15 cellular contexts compared by ENCODE assay signal in genomic region chr21:29074783-29075182, GRCh38. TPM values are rescaled to one million over a fixed set of nuclear protein-coding genes. Genes with fewer than 3 reads are reported as not detected.
DNase-seq lines count a peak whose midpoint lies in the region; ATAC-seq and TF ChIP-seq lines count a peak whose summit lies in the region.
"Had no signal": no experiment of that assay in that cellular context is flagged by ENCODE, and none has a peak within 500 bp of the region (broad histone marks: within the 10 kb centered on the region; RNA-seq: fewer than 3 reads in every experiment).

No MANE protein-coding gene starts in this region.

- H3K27me3 ChIP-seq in H9 (ENCODE audit: insufficient read depth, low read length) = no peaks in the 10 kb centered on the region
- H3K27me3 ChIP-seq: hepatocyte, pancreas, upper lobe of left lung had no signal

- H3T11ph ChIP-seq in H9 (ENCODE audit: low read length) = no peak overlapping the region

- no peak for TF ChIP-seq CTCF in H9 (conservative IDR thresholded peaks at IDR 0.05)

- H3K27ac Mint-ChIP-seq in T-helper 1 cell treated with Interleukin-12 subunit alpha and Interleukin-12 subunit beta and Interleukin-4 antibody, amounts not matched to agents 30 μg/mL and 1 μg/mL, for 36 hours = peak overlapping the region; percentile 72
- H3K27ac Mint-ChIP-seq in H9 = no peak overlapping the region
- H3K27ac Mint-ChIP-seq in activated T-helper 17 cell treated with anti-CD3 and anti-CD28 coated beads, Interleukin-2, amount 50 U/mL, for 72 hours = no peak overlapping the region
- H3K27ac Mint-ChIP-seq in natural killer cell treated with Interleukin-12 subunit alpha and Interleukin-12 subunit beta and Interleukin-15 and Interleukin-18, amount 100 ng/mL, for 72 hours = no peak overlapping the region

- H3K27me3 Mint-ChIP-seq in T-helper 1 cell treated with Interleukin-12 subunit alpha and Interleukin-12 subunit beta and Interleukin-4 antibody, amounts not matched to agents 30 μg/mL and 1 μg/mL, for 36 hours (ENCODE audit: low read depth) = no peaks in the 10 kb centered on the region
- H3K27me3 Mint-ChIP-seq in H9 (ENCODE audit: low read depth) = no peaks in the 10 kb centered on the region
- no peaks in the 10 kb centered on the region for H3K27me3 Mint-ChIP-seq in activated T-helper 17 cell treated with anti-CD3 and anti-CD28 coated beads, Interleukin-2, amount 50 U/mL, for 72 hours
- no peaks in the 10 kb centered on the region for H3K27me3 Mint-ChIP-seq in natural killer cell treated with Interleukin-12 subunit alpha and Interleukin-12 subunit beta and Interleukin-15 and Interleukin-18, amount 100 ng/mL, for 72 hours

- no peak overlapping the region for H3K56ac ChIP-seq in H9 (ENCODE audit: insufficient read length, low read depth, low read length)

- H3K4me1 Mint-ChIP-seq in T-helper 1 cell treated with Interleukin-12 subunit alpha and Interleukin-12 subunit beta and Interleukin-4 antibody, amounts not matched to agents 30 μg/mL and 1 μg/mL, for 36 hours (ENCODE audit: low read depth) = peaks cover 51% of the 10 kb centered on the region
- peaks cover 15% of the 10 kb centered on the region in 2 experiments for H3K4me1 Mint-ChIP-seq in H9
- H3K4me1 Mint-ChIP-seq in activated T-helper 17 cell treated with anti-CD3 and anti-CD28 coated beads, Interleukin-2, amount 50 U/mL, for 72 hours = peaks cover 38% of the 10 kb centered on the region
- peaks cover 51 to 58% of the 10 kb centered on the region in 2 donors for H3K4me1 Mint-ChIP-seq in natural killer cell treated with Interleukin-12 subunit alpha and Interleukin-12 subunit beta and Interleukin-15 and Interleukin-18, amount 100 ng/mL, for 72 hours (ENCODE audit: low read depth in 2 of 2)

- no peak overlapping the region for H4K8ac ChIP-seq in H9 (replicated peaks; ENCODE audit: insufficient read length, low read depth, low read length)

- no peak overlapping the region for H2BK5ac ChIP-seq in H9 (ENCODE audit: insufficient read length, low read length)

- H3K4me2 ChIP-seq in H9 (ENCODE audit: insufficient read depth, insufficient read length, low read length) = no peak overlapping the region

- no peak overlapping the region for H3K4ac ChIP-seq in H9 (ENCODE audit: low read depth, low read length)

- no CpG with 5 or more reads among the region's 4 CpGs for WGBS in H9 (ENCODE audit: extremely low coverage, insufficient read length, low lambda C conversion rate)

- H3K36me3 Mint-ChIP-seq in T-helper 1 cell treated with Interleukin-12 subunit alpha and Interleukin-12 subunit beta and Interleukin-4 antibody, amounts not matched to agents 30 μg/mL and 1 μg/mL, for 36 hours (ENCODE audit: low read depth) = peaks cover 18% of the 10 kb centered on the region
- H3K36me3 Mint-ChIP-seq in H9 (ENCODE audit: insufficient read depth in 1 of 3, low read depth in 3 of 3) = peaks cover 11 to 15% (median 12%) of the 10 kb centered on the region in 3 experiments
- H3K36me3 Mint-ChIP-seq in activated T-helper 17 cell treated with anti-CD3 and anti-CD28 coated beads, Interleukin-2, amount 50 U/mL, for 72 hours (ENCODE audit: low read depth) = peaks cover 39% of the 10 kb centered on the region
- H3K36me3 Mint-ChIP-seq in natural killer cell treated with Interleukin-12 subunit alpha and Interleukin-12 subunit beta and Interleukin-15 and Interleukin-18, amount 100 ng/mL, for 72 hours = peaks cover 20% of the 10 kb centered on the region

- H3K4me3 Mint-ChIP-seq in T-helper 1 cell treated with Interleukin-12 subunit alpha and Interleukin-12 subunit beta and Interleukin-4 antibody, amounts not matched to agents 30 μg/mL and 1 μg/mL, for 36 hours = peak overlapping the region; percentile 60
- peak overlapping the region; percentile 0 to 44; a peak in 1 of 5 replicates for H3K4me3 Mint-ChIP-seq in H9
- peak overlapping the region; percentile 51 for H3K4me3 Mint-ChIP-seq in activated T-helper 17 cell treated with anti-CD3 and anti-CD28 coated beads, Interleukin-2, amount 50 U/mL, for 72 hours
- H3K4me3 Mint-ChIP-seq in natural killer cell treated with Interleukin-12 subunit alpha and Interleukin-12 subunit beta and Interleukin-15 and Interleukin-18, amount 100 ng/mL, for 72 hours = peak overlapping the region; percentile 60

- H3K79me1 ChIP-seq in H9 (ENCODE audit: insufficient read depth, low read depth, low read length, poor library complexity, severe bottlenecking) = no peaks in the 10 kb centered on the region

- no peak overlapping the region for H3K9ac ChIP-seq in H9 (ENCODE audit: extremely low read depth, insufficient read length, low read length)

- no peak overlapping the region for H2BK12ac ChIP-seq in H9 (ENCODE audit: insufficient read length, low read depth, low read length)

- no peaks in the 10 kb centered on the region for H4K20me1 ChIP-seq in H9 (ENCODE audit: control insufficient read depth, insufficient read depth, insufficient read length)

- no peaks in the 10 kb centered on the region for H3K9me3 ChIP-seq in H9 (ENCODE audit: control insufficient read depth, low read depth, low read length)
- H3K9me3 ChIP-seq: pancreas, upper lobe of left lung had no signal

- H2BK20ac ChIP-seq in H9 (ENCODE audit: low read depth, low read length, poor library complexity, severe bottlenecking) = no peak overlapping the region

- H3K23me2 ChIP-seq in H9 (ENCODE audit: insufficient read length, low read depth, low read length, poor library complexity, severe bottlenecking) = no peaks in the 10 kb centered on the region

- no peak overlapping the region for H3K23ac ChIP-seq in H9 (ENCODE audit: insufficient read length, low read depth, low read length)

- H2BK120ac ChIP-seq in H9 (ENCODE audit: low read depth, low read length, poor library complexity, severe bottlenecking) = no peak overlapping the region

- peaks cover 28% of the 10 kb centered on the region for H3K79me2 ChIP-seq in H9 (ENCODE audit: insufficient read depth, low read length)

- H3K18ac ChIP-seq in H9 (ENCODE audit: insufficient read length, low read depth, low read length) = no peak overlapping the region

- H2AFZ ChIP-seq in H9 (ENCODE audit: low read length) = no peak overlapping the region

- ATAC-seq in activated T-helper 17 cell treated with anti-CD3 and anti-CD28 coated beads, Interleukin-2, amount 50 U/mL, for 72 hours (replicated peaks) = no peak
- ATAC-seq in natural killer cell treated with Interleukin-12 subunit alpha and Interleukin-12 subunit beta and Interleukin-15 and Interleukin-18, amount 100 ng/mL, for 72 hours = no peak
- ATAC-seq in GM21529 (IDR thresholded peaks at IDR 0.05; ENCODE audit: unreplicated experiment) = no peak
- ATAC-seq: GM12878, pancreas had no signal

- no peak overlapping the region for H3K27ac ChIP-seq in H9 (ENCODE audit: insufficient read length, low read depth, low read length)

- H2AK5ac ChIP-seq in H9 (ENCODE audit: insufficient read length, low read length) = no peak overlapping the region

- peaks cover 4% of the 10 kb centered on the region for H3K9me3 Mint-ChIP-seq in T-helper 1 cell treated with Interleukin-12 subunit alpha and Interleukin-12 subunit beta and Interleukin-4 antibody, amounts not matched to agents 30 μg/mL and 1 μg/mL, for 36 hours
- H3K9me3 Mint-ChIP-seq in H9 = no peaks in the 10 kb centered on the region; a peak in 2 of 5 replicates
- H3K9me3 Mint-ChIP-seq in activated T-helper 17 cell treated with anti-CD3 and anti-CD28 coated beads, Interleukin-2, amount 50 U/mL, for 72 hours = peaks cover 4% of the 10 kb centered on the region
- peaks cover 2% of the 10 kb centered on the region for H3K9me3 Mint-ChIP-seq in natural killer cell treated with Interleukin-12 subunit alpha and Interleukin-12 subunit beta and Interleukin-15 and Interleukin-18, amount 100 ng/mL, for 72 hours

- no peak overlapping the region for H3K14ac ChIP-seq in H9 (ENCODE audit: insufficient read depth, low read length)

- no peak overlapping the region for H2BK15ac ChIP-seq in H9 (ENCODE audit: low read depth, low read length)

- H4K91ac ChIP-seq in H9 (ENCODE audit: insufficient read length, low read depth, low read length) = no peak overlapping the region

- H4K5ac ChIP-seq in H9 (ENCODE audit: insufficient read length, low read depth, low read length) = no peak overlapping the region

- DNase-seq in T-helper 1 cell (no peak), H9 (no peak), NCI-H2107 treated with DMSO at 0.1 percent for 48 hours (lab: John Stamatoyannopoulos, UW; ENCODE audit: unreplicated experiment) (no peak), T1000 (lab: John Stamatoyannopoulos, UW) (no peak)
- no peak for DNase-seq in natural killer cell treated with Interleukin-12 subunit alpha and Interleukin-12 subunit beta and Interleukin-15 and Interleukin-18, amount 100 ng/mL, for 72 hours (ENCODE audit: low spot score)
- DNase-seq: NCI-H1092 treated with DMSO at 0.1 percent for 48 hours, NCI-H510A, pancreas, upper lobe of left lung had no signal

- H3K4me1 ChIP-seq in H9 (ENCODE audit: insufficient read depth, low read length) = no peaks in the 10 kb centered on the region; the same call in 1 of the 2 replicates

RNA-seq across cellular contexts. Expression of gene CCT8, which starts 1.3 kb away (rescaled TPM):
- 347 and 356 TPM in 2 replicates for total RNA-seq in H9 (2021)
- 100 to 1,000 TPM; 333 to 405 TPM for total RNA-seq in activated T-helper 17 cell treated with anti-CD3 and anti-CD28 coated beads, Interleukin-2, amount 50 U/mL, for 72 hours
- 100 to 1,000 TPM; 269 to 354 TPM for total RNA-seq in natural killer cell treated with Interleukin-12 subunit alpha and Interleukin-12 subunit beta and Interleukin-15 and Interleukin-18, amount 100 ng/mL, for 72 hours

RNA-seq across cellular contexts. Expression of gene USP16, which starts 50.3 kb away (rescaled TPM):
- total RNA-seq in H9 (2021) = 30.6 and 31.7 TPM in 2 replicates
- total RNA-seq in activated T-helper 17 cell treated with anti-CD3 and anti-CD28 coated beads, Interleukin-2, amount 50 U/mL, for 72 hours = 10 to 100 TPM; 37.8 to 47.6 TPM
- 10 to 100 TPM; 44.5 to 57.5 TPM for total RNA-seq in natural killer cell treated with Interleukin-12 subunit alpha and Interleukin-12 subunit beta and Interleukin-15 and Interleukin-18, amount 100 ng/mL, for 72 hours

RNA-seq across cellular contexts. Expression of gene RWDD2B, which starts 55.6 kb away (rescaled TPM):
- total RNA-seq in H9 (2021) = 5.1 and 5.3 TPM in 2 replicates
- total RNA-seq in activated T-helper 17 cell treated with anti-CD3 and anti-CD28 coated beads, Interleukin-2, amount 50 U/mL, for 72 hours = 1 to 10 TPM; 4.9 to 9.7 TPM
- total RNA-seq in natural killer cell treated with Interleukin-12 subunit alpha and Interleukin-12 subunit beta and Interleukin-15 and Interleukin-18, amount 100 ng/mL, for 72 hours = 10 to 100 TPM in 1 of 2 donors, 1 to 10 TPM in 1; 7.5 to 11.0 TPM
- total RNA-seq: H1 had no signal

RNA-seq across cellular contexts. Expression of gene MAP3K7CL, which starts 55.7 kb away (rescaled TPM):
- total RNA-seq in H9 (2021) = not detected in 2 replicates
- total RNA-seq in activated T-helper 17 cell treated with anti-CD3 and anti-CD28 coated beads, Interleukin-2, amount 50 U/mL, for 72 hours = 1 to 10 TPM; 3.2 to 9.5 TPM
- 1 to 10 TPM; 2.4 to 6.1 TPM for total RNA-seq in natural killer cell treated with Interleukin-12 subunit alpha and Interleukin-12 subunit beta and Interleukin-15 and Interleukin-18, amount 100 ng/mL, for 72 hours
- total RNA-seq: H1, hepatocyte had no signal
